Comparison of ENCODE assay signal across 12 cellular contexts in genomic region chr6:153503810-153504209, GRCh38.
DNase-seq lines count a peak whose midpoint lies in the region; ATAC-seq and TF ChIP-seq lines count a peak whose summit lies in the region.
"Had no signal": no experiment of that assay in that cellular context is flagged by ENCODE, and none has a peak within 500 bp of the region (broad histone marks: within the 10 kb centered on the region; RNA-seq: fewer than 3 reads in every experiment).

No MANE protein-coding gene starts in this region.

- H2AFZ ChIP-seq in KMS-11 (ENCODE audit: low read depth), result no peak overlapping the region

- peak; percentile 36 for DNase-seq in BE2C
- DNase-seq in cerebellar cortex (ENCODE audit: low spot score), result peak; percentile 3
- no peak for DNase-seq in KG1 (lab: John Stamatoyannopoulos, UW)
- no peak for DNase-seq in ecto neural progenitor cell (ENCODE audit: low spot score)
- DNase-seq: activated naive CD4-positive, alpha-beta T cell treated with Interleukin-2 at 50 U/mL for 16 hours; IMR-90; psoas muscle; testis had no signal

- H3K36me3 ChIP-seq in BE2C (no peaks in the 10 kb centered on the region), KMS-11 (ENCODE audit: insufficient read depth) (no peaks in the 10 kb centered on the region)

- no peaks in the 10 kb centered on the region for H3K4me1 ChIP-seq in BE2C
- H3K4me1 ChIP-seq in KMS-11 (ENCODE audit: low read depth, poor library complexity, severe bottlenecking), result no peaks in the 10 kb centered on the region
- H3K4me1 ChIP-seq: psoas muscle, testis had no signal

- H3K79me2 ChIP-seq in KMS-11 (ENCODE audit: insufficient read depth, low read depth), result no peaks in the 10 kb centered on the region

- H3K27me3 ChIP-seq in BE2C, result no peaks in the 10 kb centered on the region
- H3K27me3 ChIP-seq in KMS-11 (ENCODE audit: insufficient read depth, low read depth), result no peaks in the 10 kb centered on the region
- H3K27me3 ChIP-seq: testis had no signal

- no peak overlapping the region for H3K4me2 ChIP-seq in KMS-11

- peak; percentile 52 for TF ChIP-seq CTCF in BE2C (IDR thresholded peaks at IDR 0.05; ENCODE audit: low read depth, low read length)
- TF ChIP-seq CTCF in GM12873 (IDR thresholded peaks at IDR 0.05; ENCODE audit: insufficient read depth, low read depth, low read length, missing control alignments), result peak; percentile 42
- 0 out of 2 replicates have a peak, but pooled peaks have one; percentile 25 for TF ChIP-seq CTCF in KMS-11 (conservative IDR thresholded peaks at IDR 0.05; ENCODE audit: low read depth, low read length)

- no peak for ATAC-seq in GM18519 (IDR thresholded peaks at IDR 0.05; ENCODE audit: low FRiP score, unreplicated experiment)
- no peak for ATAC-seq in HG03175 (IDR thresholded peaks at IDR 0.05; ENCODE audit: unreplicated experiment)
- ATAC-seq: psoas muscle had no signal

- H3K9ac ChIP-seq in KMS-11, result no peak overlapping the region

- no peaks in the 10 kb centered on the region for H3K9me3 ChIP-seq in BE2C
- H3K9me3 ChIP-seq: psoas muscle, testis had no signal

- H3K4me3 ChIP-seq in BE2C (ENCODE audit: low read depth, low read length) (no peak overlapping the region), KMS-11 (IDR thresholded peaks at IDR 0.05; ENCODE audit: insufficient read depth, low read depth, low read length) (no peak overlapping the region)
- H3K4me3 ChIP-seq: psoas muscle, testis had no signal

- no peaks in the 10 kb centered on the region for H4K20me1 ChIP-seq in KMS-11 (ENCODE audit: insufficient read depth)

- H3K27ac ChIP-seq in KMS-11, result no peak overlapping the region
- H3K27ac ChIP-seq: psoas muscle, testis had no signal

Comparison
In these comparisons a context has a peak if more than half of its experiments do, and no peak if none do; other contexts are left out.
1. DNase-seq: peak in BE2C (single experiment) and cerebellar cortex (single experiment); none in KG1 (single experiment) and ecto neural progenitor cell (single experiment).
2. Peak in every context shown above with its lines, with median percentiles within 50 percentile points of each other: CTCF ChIP-seq.